ENCODE assay signal across 1 cellular context in the genomic region with DNA sequence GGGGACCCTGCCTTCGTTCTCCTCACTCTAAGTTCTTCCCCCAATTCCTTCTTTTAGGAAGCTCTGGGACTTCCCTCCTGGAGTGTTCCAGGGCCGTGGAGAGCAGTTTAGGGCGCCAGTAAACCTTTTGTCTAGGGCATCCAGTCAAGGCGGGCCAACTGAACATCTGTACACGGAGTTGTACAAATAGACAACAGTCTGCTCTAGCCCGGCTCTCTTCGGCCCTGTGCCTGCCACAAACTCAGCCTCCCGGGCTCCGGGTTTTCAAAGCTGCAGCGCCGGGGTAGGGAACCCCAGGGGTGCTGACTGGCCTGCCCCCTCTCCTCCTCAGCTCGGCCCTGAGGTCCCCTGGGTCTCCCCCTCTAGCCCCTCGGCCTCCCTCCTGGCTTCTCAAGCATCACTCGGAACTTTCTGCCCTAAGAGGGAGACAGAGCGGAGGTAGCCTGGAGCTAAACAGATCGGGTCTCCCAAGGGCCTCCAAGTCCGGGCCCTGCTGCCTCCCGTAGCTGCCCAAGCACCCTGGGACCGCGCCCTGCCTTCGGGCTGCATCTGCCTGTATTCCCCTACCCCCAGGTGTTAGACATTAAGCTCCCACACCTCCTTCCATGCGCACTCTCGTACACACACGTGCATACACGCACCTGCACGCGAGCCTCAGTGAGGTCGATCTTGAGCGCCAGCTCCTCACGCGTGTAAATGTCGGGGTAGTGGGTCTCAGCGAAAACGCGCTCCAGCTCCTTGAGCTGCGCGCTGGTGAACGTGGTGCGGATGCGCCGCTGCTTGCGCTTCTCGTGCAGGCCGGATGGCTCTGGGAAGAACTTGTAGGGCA.
TF ChIP-seq lines count a peak whose summit lies in the region.

No MANE protein-coding gene starts in this region.

TF ChIP-seq in HepG2, 621 proteins besides CTCF, POLR2A, EP300 and RAD21:
- TF ChIP-seq ARHGAP35 (CRISPR knock-in tag; IDR thresholded peaks at IDR 0.05; ENCODE audit: borderline replicate concordance) (no peak), EZH2 (conservative IDR thresholded peaks at IDR 0.05; ENCODE audit: low read depth, low read length) (0 out of 2 replicates have a peak, but pooled peaks have one; percentile 67), SMC3 (IDR thresholded peaks at IDR 0.05; ENCODE audit: low read length) (no peak), KAT8 (CRISPR knock-in tag; IDR thresholded peaks at IDR 0.05) (no peak), SP5 (CRISPR knock-in tag; IDR thresholded peaks at IDR 0.05; ENCODE audit: borderline replicate concordance, low read depth) (no peak), NR2F1 (CRISPR knock-in tag; IDR thresholded peaks at IDR 0.05) (no peak), MIER2 (CRISPR knock-in tag; IDR thresholded peaks at IDR 0.05) (no peak), CCDC6 (CRISPR knock-in tag; IDR thresholded peaks at IDR 0.05) (no peak)
- TF ChIP-seq, protein P1, sequence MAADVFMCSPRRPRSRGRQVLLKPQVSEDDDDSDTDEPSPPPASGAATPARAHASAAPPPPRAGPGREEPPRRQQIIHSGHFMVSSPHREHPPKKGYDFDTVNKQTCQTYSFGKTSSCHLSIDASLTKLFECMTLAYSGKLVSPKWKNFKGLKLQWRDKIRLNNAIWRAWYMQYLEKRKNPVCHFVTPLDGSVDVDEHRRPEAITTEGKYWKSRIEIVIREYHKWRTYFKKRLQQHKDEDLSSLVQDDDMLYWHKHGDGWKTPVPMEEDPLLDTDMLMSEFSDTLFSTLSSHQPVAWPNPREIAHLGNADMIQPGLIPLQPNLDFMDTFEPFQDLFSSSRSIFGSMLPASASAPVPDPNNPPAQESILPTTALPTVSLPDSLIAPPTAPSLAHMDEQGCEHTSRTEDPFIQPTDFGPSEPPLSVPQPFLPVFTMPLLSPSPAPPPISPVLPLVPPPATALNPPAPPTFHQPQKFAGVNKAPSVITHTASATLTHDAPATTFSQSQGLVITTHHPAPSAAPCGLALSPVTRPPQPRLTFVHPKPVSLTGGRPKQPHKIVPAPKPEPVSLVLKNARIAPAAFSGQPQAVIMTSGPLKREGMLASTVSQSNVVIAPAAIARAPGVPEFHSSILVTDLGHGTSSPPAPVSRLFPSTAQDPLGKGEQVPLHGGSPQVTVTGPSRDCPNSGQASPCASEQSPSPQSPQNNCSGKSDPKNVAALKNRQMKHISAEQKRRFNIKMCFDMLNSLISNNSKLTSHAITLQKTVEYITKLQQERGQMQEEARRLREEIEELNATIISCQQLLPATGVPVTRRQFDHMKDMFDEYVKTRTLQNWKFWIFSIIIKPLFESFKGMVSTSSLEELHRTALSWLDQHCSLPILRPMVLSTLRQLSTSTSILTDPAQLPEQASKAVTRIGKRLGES (CRISPR knock-in tag; IDR thresholded peaks at IDR 0.05; ENCODE audit: borderline replicate concordance), result no peak
- TF ChIP-seq, protein P2, sequence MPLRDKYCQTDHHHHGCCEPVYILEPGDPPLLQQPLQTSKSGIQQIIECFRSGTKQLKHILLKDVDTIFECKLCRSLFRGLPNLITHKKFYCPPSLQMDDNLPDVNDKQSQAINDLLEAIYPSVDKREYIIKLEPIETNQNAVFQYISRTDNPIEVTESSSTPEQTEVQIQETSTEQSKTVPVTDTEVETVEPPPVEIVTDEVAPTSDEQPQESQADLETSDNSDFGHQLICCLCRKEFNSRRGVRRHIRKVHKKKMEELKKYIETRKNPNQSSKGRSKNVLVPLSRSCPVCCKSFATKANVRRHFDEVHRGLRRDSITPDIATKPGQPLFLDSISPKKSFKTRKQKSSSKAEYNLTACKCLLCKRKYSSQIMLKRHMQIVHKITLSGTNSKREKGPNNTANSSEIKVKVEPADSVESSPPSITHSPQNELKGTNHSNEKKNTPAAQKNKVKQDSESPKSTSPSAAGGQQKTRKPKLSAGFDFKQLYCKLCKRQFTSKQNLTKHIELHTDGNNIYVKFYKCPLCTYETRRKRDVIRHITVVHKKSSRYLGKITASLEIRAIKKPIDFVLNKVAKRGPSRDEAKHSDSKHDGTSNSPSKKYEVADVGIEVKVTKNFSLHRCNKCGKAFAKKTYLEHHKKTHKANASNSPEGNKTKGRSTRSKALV (CRISPR knock-in tag; IDR thresholded peaks at IDR 0.05), result peak; percentile 20; the same call in 1 of the 2 replicates
- TF ChIP-seq, protein P3, sequence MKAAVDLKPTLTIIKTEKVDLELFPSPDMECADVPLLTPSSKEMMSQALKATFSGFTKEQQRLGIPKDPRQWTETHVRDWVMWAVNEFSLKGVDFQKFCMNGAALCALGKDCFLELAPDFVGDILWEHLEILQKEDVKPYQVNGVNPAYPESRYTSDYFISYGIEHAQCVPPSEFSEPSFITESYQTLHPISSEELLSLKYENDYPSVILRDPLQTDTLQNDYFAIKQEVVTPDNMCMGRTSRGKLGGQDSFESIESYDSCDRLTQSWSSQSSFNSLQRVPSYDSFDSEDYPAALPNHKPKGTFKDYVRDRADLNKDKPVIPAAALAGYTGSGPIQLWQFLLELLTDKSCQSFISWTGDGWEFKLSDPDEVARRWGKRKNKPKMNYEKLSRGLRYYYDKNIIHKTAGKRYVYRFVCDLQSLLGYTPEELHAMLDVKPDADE (CRISPR knock-in tag; IDR thresholded peaks at IDR 0.05), result no peak
- TF ChIP-seq, protein P4, sequence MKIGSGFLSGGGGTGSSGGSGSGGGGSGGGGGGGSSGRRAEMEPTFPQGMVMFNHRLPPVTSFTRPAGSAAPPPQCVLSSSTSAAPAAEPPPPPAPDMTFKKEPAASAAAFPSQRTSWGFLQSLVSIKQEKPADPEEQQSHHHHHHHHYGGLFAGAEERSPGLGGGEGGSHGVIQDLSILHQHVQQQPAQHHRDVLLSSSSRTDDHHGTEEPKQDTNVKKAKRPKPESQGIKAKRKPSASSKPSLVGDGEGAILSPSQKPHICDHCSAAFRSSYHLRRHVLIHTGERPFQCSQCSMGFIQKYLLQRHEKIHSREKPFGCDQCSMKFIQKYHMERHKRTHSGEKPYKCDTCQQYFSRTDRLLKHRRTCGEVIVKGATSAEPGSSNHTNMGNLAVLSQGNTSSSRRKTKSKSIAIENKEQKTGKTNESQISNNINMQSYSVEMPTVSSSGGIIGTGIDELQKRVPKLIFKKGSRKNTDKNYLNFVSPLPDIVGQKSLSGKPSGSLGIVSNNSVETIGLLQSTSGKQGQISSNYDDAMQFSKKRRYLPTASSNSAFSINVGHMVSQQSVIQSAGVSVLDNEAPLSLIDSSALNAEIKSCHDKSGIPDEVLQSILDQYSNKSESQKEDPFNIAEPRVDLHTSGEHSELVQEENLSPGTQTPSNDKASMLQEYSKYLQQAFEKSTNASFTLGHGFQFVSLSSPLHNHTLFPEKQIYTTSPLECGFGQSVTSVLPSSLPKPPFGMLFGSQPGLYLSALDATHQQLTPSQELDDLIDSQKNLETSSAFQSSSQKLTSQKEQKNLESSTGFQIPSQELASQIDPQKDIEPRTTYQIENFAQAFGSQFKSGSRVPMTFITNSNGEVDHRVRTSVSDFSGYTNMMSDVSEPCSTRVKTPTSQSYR (CRISPR knock-in tag; IDR thresholded peaks at IDR 0.05; ENCODE audit: borderline replicate concordance), result no peak
- TF ChIP-seq, protein P5, sequence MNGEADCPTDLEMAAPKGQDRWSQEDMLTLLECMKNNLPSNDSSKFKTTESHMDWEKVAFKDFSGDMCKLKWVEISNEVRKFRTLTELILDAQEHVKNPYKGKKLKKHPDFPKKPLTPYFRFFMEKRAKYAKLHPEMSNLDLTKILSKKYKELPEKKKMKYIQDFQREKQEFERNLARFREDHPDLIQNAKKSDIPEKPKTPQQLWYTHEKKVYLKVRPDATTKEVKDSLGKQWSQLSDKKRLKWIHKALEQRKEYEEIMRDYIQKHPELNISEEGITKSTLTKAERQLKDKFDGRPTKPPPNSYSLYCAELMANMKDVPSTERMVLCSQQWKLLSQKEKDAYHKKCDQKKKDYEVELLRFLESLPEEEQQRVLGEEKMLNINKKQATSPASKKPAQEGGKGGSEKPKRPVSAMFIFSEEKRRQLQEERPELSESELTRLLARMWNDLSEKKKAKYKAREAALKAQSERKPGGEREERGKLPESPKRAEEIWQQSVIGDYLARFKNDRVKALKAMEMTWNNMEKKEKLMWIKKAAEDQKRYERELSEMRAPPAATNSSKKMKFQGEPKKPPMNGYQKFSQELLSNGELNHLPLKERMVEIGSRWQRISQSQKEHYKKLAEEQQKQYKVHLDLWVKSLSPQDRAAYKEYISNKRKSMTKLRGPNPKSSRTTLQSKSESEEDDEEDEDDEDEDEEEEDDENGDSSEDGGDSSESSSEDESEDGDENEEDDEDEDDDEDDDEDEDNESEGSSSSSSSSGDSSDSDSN (CRISPR knock-in tag; IDR thresholded peaks at IDR 0.05), result no peak
